In the genomic region with DNA sequence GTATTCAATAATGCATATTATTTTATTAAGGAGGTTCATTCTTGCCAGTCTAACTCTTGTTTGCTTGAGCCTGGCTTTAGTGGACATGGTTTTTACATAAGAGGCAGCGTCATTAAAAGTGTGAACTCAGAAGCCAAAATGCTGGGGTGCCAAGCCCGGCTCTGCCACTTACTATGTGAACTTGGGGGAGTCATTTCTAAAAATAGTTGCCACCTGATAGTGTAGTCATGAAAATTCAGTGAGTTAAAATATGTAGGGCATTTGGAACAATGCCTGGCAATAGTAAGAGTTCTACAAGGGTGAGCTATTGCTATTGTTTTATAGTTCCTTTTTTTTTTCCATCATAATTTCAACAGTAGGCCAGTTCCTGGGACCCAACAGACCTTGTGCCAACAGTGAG, we compare ENCODE assay signal across 1 cellular context.
TF ChIP-seq lines count a peak whose summit lies in the region.

No MANE protein-coding gene starts in this region.

TF ChIP-seq in SK-N-SH treated with all-trans-retinoic acid at 6 μM for 48 hours, 23 proteins besides CTCF, POLR2A, EP300 and RAD21 (continued from another document):
- TF ChIP-seq PATZ1 (CRISPR knock-in tag; IDR thresholded peaks at IDR 0.05; ENCODE audit: borderline replicate concordance) (no peak), ZFP3 (CRISPR knock-in tag; IDR thresholded peaks at IDR 0.05) (no peak), BACH2 (CRISPR knock-in tag; IDR thresholded peaks at IDR 0.05; ENCODE audit: borderline replicate concordance) (no peak)
